In genomic region chr19:38452430-38453366, GRCh38 we compare ENCODE assay signal across 2 cellular contexts.
TF ChIP-seq lines count a peak whose summit lies in the region.

No MANE protein-coding gene starts in this region.

TF ChIP-seq in Ishikawa, 13 proteins besides CTCF, POLR2A, EP300 and RAD21:
- TF ChIP-seq MAX (IDR thresholded peaks at IDR 0.05) (peak; percentile 99), TAF1 (IDR thresholded peaks at IDR 0.05; ENCODE audit: low read depth) (no peak), CREB1 (IDR thresholded peaks at IDR 0.05; ENCODE audit: low read depth) (no peak)

TF ChIP-seq in GM12878, 131 proteins besides CTCF, POLR2A, EP300 and RAD21:
- peak; percentile 9; the same call in 1 of the 2 replicates for TF ChIP-seq NR2C1 (IDR thresholded peaks at IDR 0.05)
- TF ChIP-seq E2F4 (IDR thresholded peaks at IDR 0.05; ENCODE audit: low read depth, low read length): no peak
